In the genomic region with DNA sequence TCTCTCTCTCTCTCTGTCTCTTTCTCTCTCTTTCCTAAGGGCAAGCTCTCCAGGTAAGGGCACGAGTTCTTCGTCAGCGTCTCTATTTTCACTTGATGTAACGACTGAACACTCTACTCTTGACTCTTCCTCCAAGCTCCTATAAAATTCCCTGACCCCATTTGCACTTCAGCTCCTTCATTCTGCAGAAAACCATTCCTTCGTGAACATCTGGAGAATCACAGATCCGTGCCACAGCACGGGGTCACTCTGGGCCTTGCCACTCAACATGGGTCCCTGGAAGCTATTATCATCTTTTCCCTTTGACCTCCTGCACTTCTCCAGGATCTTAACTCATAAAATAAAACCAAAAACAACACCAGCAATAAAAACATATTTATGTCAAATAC, we compare ENCODE assay signal across 1 cellular context.
TF ChIP-seq lines count a peak whose summit lies in the region.

No MANE protein-coding gene starts in this region.

TF ChIP-seq in H1, 55 proteins besides CTCF, POLR2A, EP300 and RAD21 (continued from another document):
- TF ChIP-seq, protein P1, sequence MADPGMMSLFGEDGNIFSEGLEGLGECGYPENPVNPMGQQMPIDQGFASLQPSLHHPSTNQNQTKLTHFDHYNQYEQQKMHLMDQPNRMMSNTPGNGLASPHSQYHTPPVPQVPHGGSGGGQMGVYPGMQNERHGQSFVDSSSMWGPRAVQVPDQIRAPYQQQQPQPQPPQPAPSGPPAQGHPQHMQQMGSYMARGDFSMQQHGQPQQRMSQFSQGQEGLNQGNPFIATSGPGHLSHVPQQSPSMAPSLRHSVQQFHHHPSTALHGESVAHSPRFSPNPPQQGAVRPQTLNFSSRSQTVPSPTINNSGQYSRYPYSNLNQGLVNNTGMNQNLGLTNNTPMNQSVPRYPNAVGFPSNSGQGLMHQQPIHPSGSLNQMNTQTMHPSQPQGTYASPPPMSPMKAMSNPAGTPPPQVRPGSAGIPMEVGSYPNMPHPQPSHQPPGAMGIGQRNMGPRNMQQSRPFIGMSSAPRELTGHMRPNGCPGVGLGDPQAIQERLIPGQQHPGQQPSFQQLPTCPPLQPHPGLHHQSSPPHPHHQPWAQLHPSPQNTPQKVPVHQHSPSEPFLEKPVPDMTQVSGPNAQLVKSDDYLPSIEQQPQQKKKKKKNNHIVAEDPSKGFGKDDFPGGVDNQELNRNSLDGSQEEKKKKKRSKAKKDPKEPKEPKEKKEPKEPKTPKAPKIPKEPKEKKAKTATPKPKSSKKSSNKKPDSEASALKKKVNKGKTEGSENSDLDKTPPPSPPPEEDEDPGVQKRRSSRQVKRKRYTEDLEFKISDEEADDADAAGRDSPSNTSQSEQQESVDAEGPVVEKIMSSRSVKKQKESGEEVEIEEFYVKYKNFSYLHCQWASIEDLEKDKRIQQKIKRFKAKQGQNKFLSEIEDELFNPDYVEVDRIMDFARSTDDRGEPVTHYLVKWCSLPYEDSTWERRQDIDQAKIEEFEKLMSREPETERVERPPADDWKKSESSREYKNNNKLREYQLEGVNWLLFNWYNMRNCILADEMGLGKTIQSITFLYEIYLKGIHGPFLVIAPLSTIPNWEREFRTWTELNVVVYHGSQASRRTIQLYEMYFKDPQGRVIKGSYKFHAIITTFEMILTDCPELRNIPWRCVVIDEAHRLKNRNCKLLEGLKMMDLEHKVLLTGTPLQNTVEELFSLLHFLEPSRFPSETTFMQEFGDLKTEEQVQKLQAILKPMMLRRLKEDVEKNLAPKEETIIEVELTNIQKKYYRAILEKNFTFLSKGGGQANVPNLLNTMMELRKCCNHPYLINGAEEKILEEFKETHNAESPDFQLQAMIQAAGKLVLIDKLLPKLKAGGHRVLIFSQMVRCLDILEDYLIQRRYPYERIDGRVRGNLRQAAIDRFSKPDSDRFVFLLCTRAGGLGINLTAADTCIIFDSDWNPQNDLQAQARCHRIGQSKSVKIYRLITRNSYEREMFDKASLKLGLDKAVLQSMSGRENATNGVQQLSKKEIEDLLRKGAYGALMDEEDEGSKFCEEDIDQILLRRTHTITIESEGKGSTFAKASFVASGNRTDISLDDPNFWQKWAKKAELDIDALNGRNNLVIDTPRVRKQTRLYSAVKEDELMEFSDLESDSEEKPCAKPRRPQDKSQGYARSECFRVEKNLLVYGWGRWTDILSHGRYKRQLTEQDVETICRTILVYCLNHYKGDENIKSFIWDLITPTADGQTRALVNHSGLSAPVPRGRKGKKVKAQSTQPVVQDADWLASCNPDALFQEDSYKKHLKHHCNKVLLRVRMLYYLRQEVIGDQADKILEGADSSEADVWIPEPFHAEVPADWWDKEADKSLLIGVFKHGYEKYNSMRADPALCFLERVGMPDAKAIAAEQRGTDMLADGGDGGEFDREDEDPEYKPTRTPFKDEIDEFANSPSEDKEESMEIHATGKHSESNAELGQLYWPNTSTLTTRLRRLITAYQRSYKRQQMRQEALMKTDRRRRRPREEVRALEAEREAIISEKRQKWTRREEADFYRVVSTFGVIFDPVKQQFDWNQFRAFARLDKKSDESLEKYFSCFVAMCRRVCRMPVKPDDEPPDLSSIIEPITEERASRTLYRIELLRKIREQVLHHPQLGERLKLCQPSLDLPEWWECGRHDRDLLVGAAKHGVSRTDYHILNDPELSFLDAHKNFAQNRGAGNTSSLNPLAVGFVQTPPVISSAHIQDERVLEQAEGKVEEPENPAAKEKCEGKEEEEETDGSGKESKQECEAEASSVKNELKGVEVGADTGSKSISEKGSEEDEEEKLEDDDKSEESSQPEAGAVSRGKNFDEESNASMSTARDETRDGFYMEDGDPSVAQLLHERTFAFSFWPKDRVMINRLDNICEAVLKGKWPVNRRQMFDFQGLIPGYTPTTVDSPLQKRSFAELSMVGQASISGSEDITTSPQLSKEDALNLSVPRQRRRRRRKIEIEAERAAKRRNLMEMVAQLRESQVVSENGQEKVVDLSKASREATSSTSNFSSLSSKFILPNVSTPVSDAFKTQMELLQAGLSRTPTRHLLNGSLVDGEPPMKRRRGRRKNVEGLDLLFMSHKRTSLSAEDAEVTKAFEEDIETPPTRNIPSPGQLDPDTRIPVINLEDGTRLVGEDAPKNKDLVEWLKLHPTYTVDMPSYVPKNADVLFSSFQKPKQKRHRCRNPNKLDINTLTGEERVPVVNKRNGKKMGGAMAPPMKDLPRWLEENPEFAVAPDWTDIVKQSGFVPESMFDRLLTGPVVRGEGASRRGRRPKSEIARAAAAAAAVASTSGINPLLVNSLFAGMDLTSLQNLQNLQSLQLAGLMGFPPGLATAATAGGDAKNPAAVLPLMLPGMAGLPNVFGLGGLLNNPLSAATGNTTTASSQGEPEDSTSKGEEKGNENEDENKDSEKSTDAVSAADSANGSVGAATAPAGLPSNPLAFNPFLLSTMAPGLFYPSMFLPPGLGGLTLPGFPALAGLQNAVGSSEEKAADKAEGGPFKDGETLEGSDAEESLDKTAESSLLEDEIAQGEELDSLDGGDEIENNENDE (IDR thresholded peaks at IDR 0.05; ENCODE audit: insufficient replicate concordance, low read length) = no peak
- TF ChIP-seq RNF2 (IDR thresholded peaks at IDR 0.05; ENCODE audit: borderline replicate concordance, low read depth, low read length, missing control alignments, poor library complexity, severe bottlenecking) (no peak), CBX5 (IDR thresholded peaks at IDR 0.05; ENCODE audit: low read depth, low read length) (no peak), EZH2 (IDR thresholded peaks at IDR 0.05; ENCODE audit: low read depth, low read length, severe bottlenecking) (no peak), ASH2L (IDR thresholded peaks at IDR 0.05; ENCODE audit: low read length) (no peak), BACH1 (IDR thresholded peaks at IDR 0.05; ENCODE audit: low read length) (no peak), SAP30 (IDR thresholded peaks at IDR 0.05; ENCODE audit: insufficient read depth, insufficient replicate concordance, low read length) (no peak), TCF12 (IDR thresholded peaks at IDR 0.05; ENCODE audit: low read depth, low read length) (no peak), TAF1 (IDR thresholded peaks at IDR 0.05; ENCODE audit: low read depth, low read length) (no peak), SIX5 (IDR thresholded peaks at IDR 0.05; ENCODE audit: low read depth, low read length) (no peak), KDM4A (IDR thresholded peaks at IDR 0.05; ENCODE audit: low read depth, low read length, severe bottlenecking) (no peak), SP4 (IDR thresholded peaks at IDR 0.05; ENCODE audit: low read length) (no peak)
